ENCODE assay signal across 3 cellular contexts in genomic region chr4:6273661-6273990, GRCh38.
TF ChIP-seq lines count a peak whose summit lies in the region.

No MANE protein-coding gene starts in this region.

TF ChIP-seq in SK-N-SH, 30 proteins besides CTCF, POLR2A, EP300 and RAD21:
- TF ChIP-seq TCF12 (IDR thresholded peaks at IDR 0.05) (no peak), GATA2 (CRISPR knock-in tag; IDR thresholded peaks at IDR 0.05) (0 out of 2 replicates have a peak, but pooled peaks have one; percentile 34), YY1 (IDR thresholded peaks at IDR 0.05; ENCODE audit: low read depth) (no peak)

TF ChIP-seq in SK-N-SH treated with all-trans-retinoic acid at 6 μM for 48 hours, 23 proteins besides CTCF, POLR2A, EP300 and RAD21:
- TF ChIP-seq ZFP3 (CRISPR knock-in tag; IDR thresholded peaks at IDR 0.05) (no peak), ZNF8 (CRISPR knock-in tag; IDR thresholded peaks at IDR 0.05) (no peak), SNAI2 (CRISPR knock-in tag; IDR thresholded peaks at IDR 0.05) (no peak)

TF ChIP-seq in H1, 55 proteins besides CTCF, POLR2A, EP300 and RAD21:
- TF ChIP-seq CHD2 (IDR thresholded peaks at IDR 0.05; ENCODE audit: low read length) (no peak), PHF8 (conservative IDR thresholded peaks at IDR 0.05; ENCODE audit: low read depth, low read length) (no peak), BRCA1 (IDR thresholded peaks at IDR 0.05; ENCODE audit: low read depth, low read length) (no peak), TEAD4 (IDR thresholded peaks at IDR 0.05; ENCODE audit: low read depth, low read length) (no peak), SRF (IDR thresholded peaks at IDR 0.05; ENCODE audit: low read depth, low read length) (no peak), ZNF274 (IDR thresholded peaks at IDR 0.05; ENCODE audit: borderline replicate concordance, extremely low read depth, low read length) (no peak), KDM4A (IDR thresholded peaks at IDR 0.05; ENCODE audit: low read depth, low read length, severe bottlenecking) (no peak), TCF12 (IDR thresholded peaks at IDR 0.05; ENCODE audit: low read depth, low read length) (no peak)
TF ChIP-seq in H1: peak in this region for 0.
